In the genomic region with DNA sequence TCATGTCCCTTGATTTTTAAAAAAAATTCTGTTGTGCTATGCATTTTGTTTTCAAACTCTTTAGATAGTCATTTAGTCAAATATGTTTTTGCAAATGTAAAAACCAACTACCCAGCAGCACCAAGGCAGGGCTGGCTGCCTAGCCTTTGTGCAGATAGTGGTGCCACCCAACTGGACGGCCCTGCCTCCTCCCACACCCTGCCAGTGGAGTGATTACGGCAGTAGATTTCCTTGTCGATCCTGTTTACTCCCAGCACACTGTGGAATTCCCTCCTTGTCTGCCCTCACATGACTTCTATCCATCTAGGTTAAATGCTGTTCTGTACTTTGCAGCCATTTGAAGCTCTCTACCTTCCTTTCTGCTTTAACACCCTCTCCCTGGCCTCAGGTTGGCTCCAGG, we compare ENCODE assay signal across 18 cellular contexts.
"Had no signal": no experiment of that assay in that cellular context is flagged by ENCODE, and none has a peak within 500 bp of the region (broad histone marks: within the 10 kb centered on the region; RNA-seq: fewer than 3 reads in every experiment).

No MANE protein-coding gene starts in this region.

- H3K27me3 ChIP-seq: cardiac muscle cell, foreskin keratinocyte, tibial nerve, uterus had no signal

- H3K27ac ChIP-seq: cardiac muscle cell, foreskin keratinocyte, tibial nerve, uterus had no signal

- H3K4me3 ChIP-seq: cardiac muscle cell, tibial nerve, uterus had no signal

- ATAC-seq: activated CD8-positive, alpha-beta memory T cell treated with anti-CD3 and anti-CD28 coated beads, Interleukin-2, amount 10 ng/mL, durations not matched to agents 7 days and 5 days; foreskin keratinocyte had no signal

- H3K4me1 ChIP-seq: foreskin keratinocyte, tibial nerve, uterus had no signal

- DNase-seq: activated CD4-positive, alpha-beta memory T cell treated with anti-CD3 and anti-CD28 coated beads for 36 hours; activated CD4-positive, alpha-beta T cell treated with anti-CD3 and anti-CD28 coated beads for 4 hours; activated CD4-positive, CD25-positive, alpha-beta regulatory T cell; activated CD8-positive, alpha-beta memory T cell treated with anti-CD3 and anti-CD28 coated beads, Interleukin-2, amount 10 ng/mL, durations not matched to agents 7 days and 5 days; activated effector memory CD4-positive, alpha-beta T cell treated with anti-CD3 and anti-CD28 coated beads, Interleukin-2, amount 50 U/mL, for 16 hours; activated naive CD4-positive, alpha-beta T cell treated with anti-CD3 and anti-CD28 coated beads, Interleukin-2, amount 10 ng/mL, durations not matched to agents 7 days and 5 days; activated T-cell treated with anti-CD3 and anti-CD28 coated beads for 4 hours; erythroblast; foreskin keratinocyte; immature natural killer cell; nephron progenitor cell; occipital lobe; retina; stimulated activated CD4-positive, alpha-beta T cell treated with anti-CD3 and anti-CD28 coated beads, Interleukin-4, amount 100 ng/mL, for 4 hours; T1000; uterus had no signal

- H3K9me3 ChIP-seq: tibial nerve, uterus had no signal

- H3K36me3 ChIP-seq: cardiac muscle cell, tibial nerve, uterus had no signal
